ENCODE assay signal across 22 cellular contexts in genomic region chr10:122590158-122590557, GRCh38. TPM values are rescaled to one million over a fixed set of nuclear protein-coding genes. Genes with fewer than 3 reads are reported as not detected.
DNase-seq lines count a peak whose midpoint lies in the region; ATAC-seq and TF ChIP-seq lines count a peak whose summit lies in the region.
"Had no signal": no experiment of that assay in that cellular context is flagged by ENCODE, and none has a peak within 500 bp of the region (broad histone marks: within the 10 kb centered on the region; RNA-seq: fewer than 3 reads in every experiment).

No MANE protein-coding gene starts in this region.

- TF ChIP-seq CTCF in nephron (IDR thresholded peaks at IDR 0.05; ENCODE audit: unreplicated experiment in 3 of 3), result no peak

- DNase-seq in DMS79 treated with DMSO at 0.1 percent for 48 hours (lab: John Stamatoyannopoulos, UW) (peak; percentile 11), M059J (ENCODE audit: low read depth) (peak; percentile 52), left kidney (ENCODE audit: low read depth, low spot score) (peak; percentile 13)
- DNase-seq: BE2C, DMS53, H7, Karpas-422, MG63, NCI-H1417 treated with DMSO at 0.1 percent for 48 hours, NCI-H1930, NCI-H524, NCI-H774, Peyer's patch had no signal

- peak overlapping the region in 2 of 3 experiments; percentile 21 to 77 for H3K27ac Mint-ChIP-seq in nephron
- H3K27ac Mint-ChIP-seq: IgD-negative memory B cell had no signal

- no peaks in the 10 kb centered on the region for H3K36me3 Mint-ChIP-seq in nephron (ENCODE audit: low read depth)
- H3K36me3 Mint-ChIP-seq: IgD-negative memory B cell had no signal

- H3K27me3 Mint-ChIP-seq in nephron (ENCODE audit: low read depth), result peaks cover 6% of the 10 kb centered on the region
- H3K27me3 Mint-ChIP-seq: IgD-negative memory B cell had no signal

- no peaks in the 10 kb centered on the region for H3K4me1 Mint-ChIP-seq in nephron
- H3K4me1 Mint-ChIP-seq: IgD-negative memory B cell had no signal

- no peak overlapping the region for H3K4me3 Mint-ChIP-seq in nephron
- H3K4me3 Mint-ChIP-seq: IgD-negative memory B cell had no signal

- ATAC-seq in HG02884 (IDR thresholded peaks at IDR 0.05; ENCODE audit: unreplicated experiment) (no peak), HG03457 (IDR thresholded peaks at IDR 0.05; ENCODE audit: unreplicated experiment) (no peak), HG02642 (IDR thresholded peaks at IDR 0.05; ENCODE audit: poor library complexity, unreplicated experiment) (no peak), GM21381 (IDR thresholded peaks at IDR 0.05; ENCODE audit: unreplicated experiment) (no peak)
- ATAC-seq: Right ventricle myocardium inferior had no signal

- no peaks in the 10 kb centered on the region for H3K9me3 Mint-ChIP-seq in nephron
- H3K9me3 Mint-ChIP-seq: IgD-negative memory B cell had no signal

RNA-seq across cellular contexts. Expression of gene DMBT1, which starts 29.6 kb away (rescaled TPM):
- total RNA-seq in M059J (2014; rRNA removed; shearing (Covaris generic)), result 0.52 and 0.84 TPM in 2 replicates
- total RNA-seq: A673, OCI-LY7, Right ventricle myocardium inferior had no signal
